In the genomic region with DNA sequence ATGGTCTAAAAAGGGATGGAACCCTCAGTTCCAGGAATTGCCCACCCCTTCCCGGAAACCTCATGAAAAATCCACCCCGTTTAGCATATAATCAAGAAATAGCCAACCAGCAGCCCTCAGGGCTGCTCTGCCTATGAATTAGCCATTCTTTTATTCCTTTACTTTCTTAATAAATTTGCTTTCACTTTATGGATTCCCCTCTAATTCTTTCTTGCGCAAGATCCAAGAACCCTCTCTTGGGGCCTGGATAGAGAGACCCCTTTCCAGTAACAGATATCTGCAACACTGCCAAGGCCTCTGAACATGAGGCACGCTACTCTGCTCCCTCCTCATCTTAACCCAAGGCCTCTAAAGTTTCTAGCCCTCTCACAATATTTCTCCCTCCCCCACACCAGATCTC, we compare ENCODE assay signal across 19 cellular contexts. TPM values are rescaled to one million over a fixed set of nuclear protein-coding genes. Genes with fewer than 3 reads are reported as not detected.
DNase-seq lines count a peak whose midpoint lies in the region; FAIRE-seq and TF ChIP-seq lines count a peak whose summit lies in the region.
"Had no signal": no experiment of that assay in that cellular context is flagged by ENCODE, and none has a peak within 500 bp of the region (broad histone marks: within the 10 kb centered on the region; RNA-seq: fewer than 3 reads in every experiment).

No MANE protein-coding gene starts in this region.

- H3K36me3 ChIP-seq in mammary epithelial cell (ENCODE audit: insufficient read depth, low read length) (no peaks in the 10 kb centered on the region), H1 (ENCODE audit: control insufficient read depth in 2 of 4, insufficient read depth in 4 of 4, low read length in 3 of 4) (0 out of 8 replicates have a peak, but pooled peaks cover 0 to 3% (median 0%) of the 10 kb centered on the region in 4 experiments), mucosa of rectum (ENCODE audit: control insufficient read depth in 2 of 2, insufficient read depth in 2 of 2, low read length in 2 of 2) (no peaks in the 10 kb centered on the region), esophagus squamous epithelium (no peaks in the 10 kb centered on the region)

- in situ Hi-C loops in mammary epithelial cell (cut with MboI; ENCODE audit: low sequenced_read_pairs in 2 of 2), result no loop called here

- H2AK5ac ChIP-seq in H1 (ENCODE audit: low read depth, low read length), result no peak overlapping the region

- no peak overlapping the region for H4K5ac ChIP-seq in H1 (ENCODE audit: insufficient read length, low read depth, low read length)

- H3K27me3 Mint-ChIP-seq in MCF 10A (ENCODE audit: insufficient read depth, unreplicated experiment), result no peaks in the 10 kb centered on the region

- no peak for FAIRE-seq in H1 (lab: Jason Lieb, UNC)
- FAIRE-seq: GM12891, GM19239 had no signal

- no peak overlapping the region for H4K8ac ChIP-seq in H1 (ENCODE audit: extremely low read depth, insufficient read depth, low read length)

- H3K4ac ChIP-seq in H1 (replicated peaks; ENCODE audit: insufficient read length, low read depth, low read length), result no peak overlapping the region

- no peaks in the 10 kb centered on the region for H3K27me3 ChIP-seq in mammary epithelial cell (ENCODE audit: insufficient read depth, low read length)
- H3K27me3 ChIP-seq in H1 (replicated peaks in 1 of 4; ENCODE audit: control insufficient read depth in 3 of 4, extremely low read depth in 1 of 4, insufficient read depth in 3 of 4, low read length in 3 of 4), result no peaks in the 10 kb centered on the region
- H3K27me3 ChIP-seq in mucosa of rectum (ENCODE audit: control insufficient read depth in 2 of 2, insufficient read depth in 2 of 2, low read length in 2 of 2), result no peaks in the 10 kb centered on the region
- peaks cover 0 to 5% (median 0%) of the 10 kb centered on the region in 4 donors for H3K27me3 ChIP-seq in esophagus squamous epithelium

- 0 out of 2 replicates have a peak overlapping the region, but pooled peaks have one; percentile 42 for H3K18ac ChIP-seq in H1 (ENCODE audit: extremely low read depth, low read length)

- no peaks in the 10 kb centered on the region for H3K9me3 Mint-ChIP-seq in MCF 10A (ENCODE audit: unreplicated experiment)
- H3K9me3 Mint-ChIP-seq: GM23338 had no signal

- no peak overlapping the region for H3K9ac ChIP-seq in mammary epithelial cell (ENCODE audit: insufficient read depth, low read length)
- H3K9ac ChIP-seq in H1 (replicated peaks in 1 of 4; ENCODE audit: extremely low read depth in 1 of 4, low read depth in 3 of 4, low read length in 3 of 4), result no peak overlapping the region
- H3K9ac ChIP-seq in mucosa of rectum (ENCODE audit: low read depth in 1 of 2, low read length in 2 of 2), result no peak overlapping the region

- TF ChIP-seq CTCF in mammary epithelial cell (conservative IDR thresholded peaks at IDR 0.05 in 1 of 2, IDR thresholded peaks at IDR 0.05 in 1 of 2; ENCODE audit: extremely low read depth in 1 of 2, insufficient read depth in 1 of 2, low read depth in 1 of 2, low read length in 2 of 2) (no peak), MCF 10A (IDR thresholded peaks at IDR 0.05; ENCODE audit: unreplicated experiment) (no peak), H1 (IDR thresholded peaks at IDR 0.05; ENCODE audit: control extremely low read depth in 1 of 3, insufficient read depth in 1 of 3, low read depth in 1 of 3, low read length in 3 of 3) (no peak), esophagus squamous epithelium (IDR thresholded peaks at IDR 0.05) (no peak)

- H3K4me1 ChIP-seq in mammary epithelial cell (ENCODE audit: insufficient read depth, low read length) (peaks cover 39% of the 10 kb centered on the region), H1 (replicated peaks in 1 of 4; ENCODE audit: control insufficient read depth in 3 of 4, insufficient read depth in 4 of 4, low read length in 3 of 4) (peaks cover 16 to 35% (median 30%) of the 10 kb centered on the region in 4 experiments), mucosa of rectum (ENCODE audit: control insufficient read depth in 2 of 2, insufficient read depth in 2 of 2, low read length in 2 of 2) (peaks cover 15 to 42% of the 10 kb centered on the region in 2 donors), esophagus squamous epithelium (no peaks in the 10 kb centered on the region)

- H2BK20ac ChIP-seq in H1 (ENCODE audit: low read length), result no peak overlapping the region

- intact Hi-C loops in mammary epithelial cell (cut with micrococcal nuclease) (loop anchor here (1.0 kb wide), 1 partner anchor 59 kb away; a partner anchor contains a TSS), MCF 10A (cut with micrococcal nuclease) (no loop called here), esophagus squamous epithelium (cut with DNase I) (no loop called here)

- no TSS peak for BruUV-seq in mammary epithelial cell (replicated peaks; lab: Mats Ljungman, UMichigan)
- no TSS peak for BruUV-seq in MCF 10A (replicated peaks; lab: Mats Ljungman, UMichigan)

- H4K91ac ChIP-seq in H1 (replicated peaks; ENCODE audit: insufficient read length, low read length), result no peak overlapping the region

- H3K9me3 ChIP-seq in mammary epithelial cell (replicated peaks; ENCODE audit: insufficient read depth, low read length) (no peaks in the 10 kb centered on the region), H1 (ENCODE audit: insufficient read depth in 2 of 2, low read depth in 1 of 2, low read length in 1 of 2) (no peaks in the 10 kb centered on the region), mucosa of rectum (ENCODE audit: control insufficient read depth in 2 of 2, low read length in 2 of 2) (no peaks in the 10 kb centered on the region), esophagus squamous epithelium (no peaks in the 10 kb centered on the region)

- DNase-seq in mammary epithelial cell, result no peak
- no peak for DNase-seq in MCF 10A (ENCODE audit: unreplicated experiment)
- no peak for DNase-seq in H1 (ENCODE audit: low read depth in 1 of 2, low spot score in 2 of 2)
- no peak for DNase-seq in dedifferentiated amniotic fluid mesenchymal stem cell (ENCODE audit: extremely low spot score)
- DNase-seq in NCI-H187 (lab: John Stamatoyannopoulos, UW), result no peak
- no peak for DNase-seq in esophagus squamous epithelium (lab: John Stamatoyannopoulos, UW)
- no peak for DNase-seq in NCI-H1417 treated with DMSO at 0.1 percent for 48 hours (lab: John Stamatoyannopoulos, UW)
- DNase-seq: AML-193, EL, MV-4-11, NCI-H1930, NCI-H524, NCI-H82 had no signal

- H3K4me3 ChIP-seq in mammary epithelial cell (replicated peaks in 1 of 3; ENCODE audit: insufficient read depth in 1 of 3, low read depth in 2 of 3, low read length in 3 of 3) (no peak overlapping the region), H1 (ENCODE audit: extremely low read depth in 1 of 4, insufficient read depth in 2 of 4, low read depth in 3 of 4, low read length in 4 of 4) (no peak overlapping the region), mucosa of rectum (ENCODE audit: low read length in 2 of 2) (no peak overlapping the region), esophagus squamous epithelium (no peak overlapping the region)
- H3K4me3 ChIP-seq: GM23338 had no signal

- H2AFZ ChIP-seq in mammary epithelial cell (ENCODE audit: low read depth, low read length), result no peak overlapping the region
- H2AFZ ChIP-seq in H1 (ENCODE audit: low read length), result no peak overlapping the region

- POLR2A ChIA-PET in MCF 10A (lab: Yijun Ruan, JAX) (no interaction called here), H1 (lab: Charles Lee; ENCODE audit: partially characterized antibody) (interaction anchor here (1.1 to 1.5 kb wide), 3 partner anchors 9 to 57 kb away, joined by 3 read pairs; no protein-coding TSS in a partner anchor)

- TF ChIP-seq EP300 in H1 (IDR thresholded peaks at IDR 0.05; ENCODE audit: borderline replicate concordance in 1 of 2, low read depth in 2 of 2, low read length in 2 of 2), result no peak

- dilution Hi-C loops in mammary epithelial cell (cut with HindIII; ENCODE audit: low sequenced_read_pairs), result no loop called here

- no peaks in the 10 kb centered on the region for H3K79me1 ChIP-seq in H1 (ENCODE audit: low read depth, low read length)

- H3K4me1 Mint-ChIP-seq in MCF 10A (ENCODE audit: insufficient read depth, unreplicated experiment), result peaks cover 28% of the 10 kb centered on the region

- H3K23me2 ChIP-seq in H1 (ENCODE audit: low read depth, low read length), result peaks cover 3% of the 10 kb centered on the region; the same call in 1 of the 2 replicates

- TF ChIP-seq POLR2A in H1 (IDR thresholded peaks at IDR 0.05; ENCODE audit: control extremely low read depth in 1 of 2, low read depth in 2 of 2, low read length in 2 of 2), result no peak
- TF ChIP-seq POLR2A in esophagus squamous epithelium (IDR thresholded peaks at IDR 0.05), result no peak

- H3K27ac Mint-ChIP-seq in MCF 10A (ENCODE audit: low read depth, unreplicated experiment), result no peak overlapping the region

- peak overlapping the region; percentile 26; the same call in 1 of the 2 replicates for H2BK5ac ChIP-seq in H1 (ENCODE audit: low read depth, low read length)

- H2BK120ac ChIP-seq in H1 (replicated peaks; ENCODE audit: low read depth, low read length), result no peak overlapping the region

- no peaks in the 10 kb centered on the region for H3K36me3 Mint-ChIP-seq in MCF 10A (ENCODE audit: insufficient read depth, unreplicated experiment)

- peak overlapping the region; percentile 63; the same call in 1 of the 2 replicates for H2BK12ac ChIP-seq in H1 (ENCODE audit: low read depth, low read length)

- no peak overlapping the region for H3K14ac ChIP-seq in H1 (ENCODE audit: insufficient read length)

- no peak overlapping the region for H3K56ac ChIP-seq in H1 (replicated peaks; ENCODE audit: insufficient read length, low read depth, low read length)

- H4K20me1 ChIP-seq in mammary epithelial cell (ENCODE audit: insufficient read depth, low read length), result no peaks in the 10 kb centered on the region
- no peaks in the 10 kb centered on the region for H4K20me1 ChIP-seq in H1 (replicated peaks in 1 of 2; ENCODE audit: control insufficient read depth in 1 of 2, insufficient read depth in 2 of 2, low read length in 2 of 2)

- no peak overlapping the region for H3K4me3 Mint-ChIP-seq in MCF 10A (ENCODE audit: unreplicated experiment)
- H3K4me3 Mint-ChIP-seq: GM23338 had no signal

- 84% methylated on average over 4 of the region's 4 CpGs for WGBS in mammary epithelial cell (ENCODE audit: low coverage, missing lambda C conversion rate)
- WGBS in H1 (ENCODE audit: extremely low coverage in 1 of 2, insufficient coverage in 1 of 2, insufficient read length in 1 of 2, insufficient replicate concordance in 2 of 2, low coverage in 1 of 2, low lambda C conversion rate in 2 of 2, missing lambda C conversion rate in 1 of 2), 2 experiments, result 96% methylated on average over 4 of the region's 4 CpGs; no CpG with 5 or more reads in 1 of the 2 experiments
- 81 to 86% methylated on average over 4 of the region's 4 CpGs for WGBS in esophagus squamous epithelium, 2 donors

- no peak overlapping the region for H2BK15ac ChIP-seq in H1 (ENCODE audit: low read length)

- H3K27ac ChIP-seq in mammary epithelial cell (ENCODE audit: insufficient read depth, low read depth, low read length), result peak overlapping the region; percentile 41
- H3K27ac ChIP-seq in H1 (ENCODE audit: low read depth, low read length), result no peak overlapping the region
- H3K27ac ChIP-seq in mucosa of rectum (ENCODE audit: low read depth in 2 of 2, low read length in 2 of 2), result peak overlapping the region; percentile 88 to 92
- H3K27ac ChIP-seq in esophagus squamous epithelium, result no peak overlapping the region
- H3K27ac ChIP-seq: 22Rv1, RWPE1 had no signal

- H3K4me2 ChIP-seq in mammary epithelial cell (ENCODE audit: insufficient read depth, low read depth, low read length), result no peak overlapping the region
- no peak overlapping the region for H3K4me2 ChIP-seq in H1 (ENCODE audit: insufficient read depth in 1 of 2, low read depth in 2 of 2, low read length in 2 of 2)

- CTCF ChIA-PET in mammary epithelial cell (lab: Charles Lee; ENCODE audit: low non-redundant PET) (no interaction called here), MCF 10A (lab: Yijun Ruan, JAX) (interaction anchor here (1.3 kb wide), 1 partner anchor 11 kb away, joined by 5 read pairs; no protein-coding TSS in a partner anchor), H1 (lab: Charles Lee; ENCODE audit: partially characterized antibody) (interaction anchor here (1.1 to 1.2 kb wide), 2 partner anchors 39 to 40 kb away, joined by 3 to 4 read pairs; no protein-coding TSS in a partner anchor)

- no peaks in the 10 kb centered on the region for H3K79me2 ChIP-seq in mammary epithelial cell (ENCODE audit: insufficient read depth, low read length)
- no peaks in the 10 kb centered on the region for H3K79me2 ChIP-seq in H1 (ENCODE audit: control insufficient read depth in 1 of 2, insufficient read depth in 2 of 2, low read length in 2 of 2)

- H3K23ac ChIP-seq in H1 (ENCODE audit: insufficient read length), result no peak overlapping the region

- TF ChIP-seq RAD21 in H1 (IDR thresholded peaks at IDR 0.05 in 1 of 2, conservative IDR thresholded peaks at IDR 0.05 in 1 of 2; ENCODE audit: low read depth in 2 of 2, low read length in 2 of 2), result no peak

RNA-seq across cellular contexts. Expression of a gene that starts 58.9 kb away (rescaled TPM):
- total RNA-seq in mammary epithelial cell (10 to 100 TPM; 10.2 to 14.4 TPM), MCF 10A (2022) (11.6 and 16.7 TPM in 2 replicates), esophagus squamous epithelium (10 to 100 TPM in 1 of 4 donors, 1 to 10 TPM in 3; 7.8 to 10.5 (median 9.2) TPM)
- polyA plus RNA-seq in mammary epithelial cell (8.9 TPM), H1 (2011; rRNA removed) (36.2 and 37.0 TPM in 2 replicates)
- 6.0 TPM for polyA minus RNA-seq in mammary epithelial cell
- total RNA-seq in H1 (2021; fragmentation: NEBNext Ultra II Directional; extraction: Animal tissue kit (Norgen Biotek cat#: 25700)), result 55.1 and 57.2 TPM in 2 replicates
- 24.6 TPM for polyA plus RNA-seq in H1 (2011; cell fraction: cytosol; rRNA removed)
- polyA plus RNA-seq in H1 (2011; cell fraction: nucleus; rRNA removed), result 87.2 TPM
- polyA plus RNA-seq in H1 (2012, experiment 1 of 2), result 15.4 to 21.5 TPM (median 17.3 TPM) in 4 replicates
- polyA plus RNA-seq in H1 (2012, experiment 2 of 2), result 1.7 TPM
- polyA plus RNA-seq in H1 (2013, experiment 1 of 2), result 26.5 TPM
- 21.6 TPM for polyA plus RNA-seq in H1 (2013, experiment 2 of 2)
- polyA minus RNA-seq in H1 (2011; rRNA and poly(A)+ RNA removed), result 151 and 160 TPM in 2 replicates
- polyA minus RNA-seq in H1 (2011; cell fraction: cytosol; rRNA and poly(A)+ RNA removed), result 30.0 TPM
- polyA minus RNA-seq in H1 (2011; cell fraction: nucleus; rRNA and poly(A)+ RNA removed), result 113 TPM

Comparison
In these comparisons a context has a peak if more than half of its experiments do, and no peak if none do; other contexts are left out.
1. H3K27ac ChIP-seq: peak in mammary epithelial cell (single experiment) and mucosa of rectum (2 of 2); none in H1 (single experiment) and esophagus squamous epithelium (0 of 4).